11 cellular contexts compared by ENCODE assay signal in genomic region chr1:32773764-32774463, GRCh38. TPM values are rescaled to one million over a fixed set of nuclear protein-coding genes. Genes with fewer than 3 reads are reported as not detected.
A peak's percentile ranks its signal among the peaks of the same experiment; 100 is the strongest.
DNase-seq lines count a peak whose midpoint lies in the region; ATAC-seq and TF ChIP-seq lines count a peak whose summit lies in the region.
"Had no signal": no experiment of that assay in that cellular context is flagged by ENCODE, and none has a peak within 500 bp of the region (broad histone marks: within the 10 kb centered on the region; RNA-seq: fewer than 3 reads in every experiment).

No MANE protein-coding gene starts in this region.

- intact Hi-C loops in activated naive CD4-positive, alpha-beta T cell treated with anti-CD3 and anti-CD28 coated beads for 36 hours (cut with micrococcal nuclease), result loop anchor here (1.0 to 2.0 kb wide), 5 partner anchors 58 to 326 kb away; no protein-coding TSS in a partner anchor
- intact Hi-C loops in upper lobe of right lung (cut with DNase I), result loop anchor here (5.0 kb wide), 1 partner anchor 62 kb away; no protein-coding TSS in a partner anchor

- DNase-seq in activated naive CD4-positive, alpha-beta T cell treated with anti-CD3 and anti-CD28 coated beads for 36 hours, result no peak
- DNase-seq in activated naive CD4-positive, alpha-beta T cell treated with anti-CD3 and anti-CD28 coated beads, Interleukin-2, amount 50 U/mL, for 16 hours, result no peak
- no peak for DNase-seq in WTC11 (ENCODE audit: low spot score)
- DNase-seq in immature natural killer cell, result no peak
- DNase-seq in upper lobe of right lung, result peak; percentile 55
- DNase-seq in hepatocyte (ENCODE audit: low spot score), result no peak
- DNase-seq in HT-29 (ENCODE audit: low spot score), result no peak
- DNase-seq: foreskin fibroblast, left colon, NCI-H2029 treated with DMSO at 0.1 percent for 48 hours had no signal

- no peaks in the 10 kb centered on the region for H3K9me2 ChIP-seq in hepatocyte (replicated peaks; ENCODE audit: insufficient read depth)

- peak overlapping the region; percentile 30 for H3K27ac ChIP-seq in upper lobe of right lung
- H3K27ac ChIP-seq in hepatocyte, result no peak overlapping the region

- peak overlapping the region; percentile 65 for H3K27ac Mint-ChIP-seq in activated naive CD4-positive, alpha-beta T cell treated with anti-CD3 and anti-CD28 coated beads for 36 hours
- H3K27ac Mint-ChIP-seq in WTC11 (peak overlapping the region; percentile 84; the same call in 1 of the 2 replicates), immature natural killer cell (peak overlapping the region in 5 of 6 donors; percentile 5 to 75 (median 71))

- H3K27me3 Mint-ChIP-seq in activated naive CD4-positive, alpha-beta T cell treated with anti-CD3 and anti-CD28 coated beads for 36 hours (ENCODE audit: low read depth), result no peaks in the 10 kb centered on the region
- H3K27me3 Mint-ChIP-seq in WTC11 (ENCODE audit: low read depth), result no peaks in the 10 kb centered on the region
- H3K27me3 Mint-ChIP-seq in immature natural killer cell (ENCODE audit: low read depth in 3 of 3), result peaks cover 0 to 4% (median 0%) of the 10 kb centered on the region in 3 donors

- H2AFZ ChIP-seq in hepatocyte, result no peak overlapping the region

- no peak for ATAC-seq in WTC11
- no peak for ATAC-seq in upper lobe of right lung
- ATAC-seq in GM19455 (IDR thresholded peaks at IDR 0.05; ENCODE audit: unreplicated experiment), result no peak

- no peak for TF ChIP-seq CTCF in WTC11 (IDR thresholded peaks at IDR 0.05)
- no peak for TF ChIP-seq CTCF in upper lobe of right lung (IDR thresholded peaks at IDR 0.05)
- TF ChIP-seq CTCF in hepatocyte (IDR thresholded peaks at IDR 0.05; ENCODE audit: poor library complexity), result no peak

- POLR2A ChIA-PET in WTC11 (lab: Charles Lee), result interaction anchor here (0.5 to 4.7 kb wide), 12 partner anchors 13 to 97 kb away, joined by 3 to 39 read pairs (median 6); no protein-coding TSS in a partner anchor

- H3K36me3 ChIP-seq in upper lobe of right lung (peaks cover 65% of the 10 kb centered on the region), hepatocyte (replicated peaks; ENCODE audit: insufficient read depth, low read depth) (peaks cover 4% of the 10 kb centered on the region)

- H3K4me3 ChIP-seq in upper lobe of right lung, result no peak overlapping the region
- no peak overlapping the region for H3K4me3 ChIP-seq in hepatocyte

- peaks cover 15% of the 10 kb centered on the region for H3K36me3 Mint-ChIP-seq in activated naive CD4-positive, alpha-beta T cell treated with anti-CD3 and anti-CD28 coated beads for 36 hours (ENCODE audit: low read depth)
- H3K36me3 Mint-ChIP-seq in WTC11 (peaks cover 40% of the 10 kb centered on the region), immature natural killer cell (peaks cover 10 to 15% (median 12%) of the 10 kb centered on the region in 3 donors)

- CTCF ChIA-PET in activated naive CD4-positive, alpha-beta T cell treated with anti-CD3 and anti-CD28 coated beads for 36 hours (lab: Charles Lee), result interaction anchor here (0.7 to 6.5 kb wide), 13 partner anchors 8 to 256 kb away, joined by 3 to 126 read pairs (median 10); no protein-coding TSS in a partner anchor
- CTCF ChIA-PET in WTC11 (lab: Charles Lee), result interaction anchor here (0.5 to 10.0 kb wide), 23 partner anchors 10 to 374 kb away, joined by 3 to 262 read pairs (median 6); partner anchors contain the start of genes RBBP4 and SYNC

- no peaks in the 10 kb centered on the region for H4K20me1 ChIP-seq in hepatocyte (ENCODE audit: insufficient read depth, poor library complexity, severe bottlenecking)

- H3K9me3 Mint-ChIP-seq in activated naive CD4-positive, alpha-beta T cell treated with anti-CD3 and anti-CD28 coated beads for 36 hours, result no peaks in the 10 kb centered on the region
- H3K9me3 Mint-ChIP-seq in WTC11 (no peaks in the 10 kb centered on the region), immature natural killer cell (no peaks in the 10 kb centered on the region)

- no peaks in the 10 kb centered on the region for H3K9me3 ChIP-seq in upper lobe of right lung
- no peaks in the 10 kb centered on the region for H3K9me3 ChIP-seq in hepatocyte (ENCODE audit: low read depth)

- no peak overlapping the region for H3K4me3 Mint-ChIP-seq in activated naive CD4-positive, alpha-beta T cell treated with anti-CD3 and anti-CD28 coated beads for 36 hours
- no peak overlapping the region for H3K4me3 Mint-ChIP-seq in WTC11
- no peak overlapping the region for H3K4me3 Mint-ChIP-seq in immature natural killer cell

- peaks cover 16% of the 10 kb centered on the region for H3K4me1 ChIP-seq in upper lobe of right lung
- H3K4me1 ChIP-seq in hepatocyte (ENCODE audit: insufficient read depth), result peaks cover 8% of the 10 kb centered on the region

- H3K27me3 ChIP-seq in upper lobe of right lung (no peaks in the 10 kb centered on the region), hepatocyte (no peaks in the 10 kb centered on the region)

- no peaks in the 10 kb centered on the region for H3K79me2 ChIP-seq in hepatocyte

- peaks cover 10% of the 10 kb centered on the region for H3K4me1 Mint-ChIP-seq in activated naive CD4-positive, alpha-beta T cell treated with anti-CD3 and anti-CD28 coated beads for 36 hours (ENCODE audit: low read depth)
- H3K4me1 Mint-ChIP-seq in WTC11 (peaks cover 28% of the 10 kb centered on the region), immature natural killer cell (peaks cover 8 to 20% of the 10 kb centered on the region in 2 donors)

- 92% methylated on average over 7 of the region's 7 CpGs for WGBS in hepatocyte (ENCODE audit: low lambda C conversion rate, missing lambda C conversion rate)

- H3K4me2 ChIP-seq in hepatocyte, result no peak overlapping the region

TF ChIP-seq in WTC11, 78 proteins besides CTCF, POLR2A, EP300 and RAD21 (continues in another document):
- no peak for TF ChIP-seq ZNF425 (CRISPR knock-in tag; conservative IDR thresholded peaks at IDR 0.05)
- TF ChIP-seq ZBTB21 (CRISPR knock-in tag; IDR thresholded peaks at IDR 0.05; ENCODE audit: borderline replicate concordance), result no peak; the same call in 1 of the 2 replicates
- peak; percentile 80 for TF ChIP-seq ETV6 (CRISPR knock-in tag; IDR thresholded peaks at IDR 0.05)
- TF ChIP-seq NR1H2 (CRISPR knock-in tag; IDR thresholded peaks at IDR 0.05), result no peak
- TF ChIP-seq MYBL2 (CRISPR knock-in tag; IDR thresholded peaks at IDR 0.05), result no peak
- no peak for TF ChIP-seq HMGXB4 (CRISPR knock-in tag; IDR thresholded peaks at IDR 0.05)
- no peak for TF ChIP-seq HMGA2 (CRISPR knock-in tag; IDR thresholded peaks at IDR 0.05)
- no peak; the same call in none of the 2 replicates for TF ChIP-seq PRRX2 (CRISPR knock-in tag; IDR thresholded peaks at IDR 0.05)

RNA-seq across cellular contexts. Expression of gene YARS1, which starts 43.2 kb away (rescaled TPM):
- 100 to 1,000 TPM; 293 to 312 TPM for total RNA-seq in activated naive CD4-positive, alpha-beta T cell treated with anti-CD3 and anti-CD28 coated beads for 36 hours
- 142 to 197 TPM (median 154 TPM) in 3 replicates for total RNA-seq in WTC11 (2021)
- polyA plus RNA-seq in immature natural killer cell, result 100 to 1,000 TPM; 103 to 168 (median 129) TPM
- 111 TPM for total RNA-seq in upper lobe of right lung
- total RNA-seq in hepatocyte, result 83.4 and 104 TPM in 2 replicates
- 140 and 150 TPM in 2 replicates for polyA plus RNA-seq in hepatocyte
- total RNA-seq in HT-29 (2014; rRNA removed; shearing (Covaris generic)), result 148 and 154 TPM in 2 replicates

RNA-seq across cellular contexts. Expression of gene S100PBP, which starts 43.5 kb away (rescaled TPM):
- 10 to 100 TPM; 26.1 to 31.2 TPM for total RNA-seq in activated naive CD4-positive, alpha-beta T cell treated with anti-CD3 and anti-CD28 coated beads for 36 hours
- 62.9 to 73.2 TPM (median 70.2 TPM) in 3 replicates for total RNA-seq in WTC11 (2021)
- polyA plus RNA-seq in immature natural killer cell, result 10 to 100 TPM in 2 of 3 donors, 1 to 10 TPM in 1; 9.9 to 21.4 (median 15.8) TPM
- 34.9 TPM for total RNA-seq in upper lobe of right lung
- total RNA-seq in hepatocyte, result 27.1 and 41.5 TPM in 2 replicates
- 10.7 and 17.9 TPM in 2 replicates for polyA plus RNA-seq in hepatocyte
- total RNA-seq in HT-29 (2014; rRNA removed; shearing (Covaris generic)), result 7.4 and 7.9 TPM in 2 replicates
